1 cellular context compared by ENCODE assay signal in genomic region chr16:9016824-9017223, GRCh38.
TF ChIP-seq lines count a peak whose summit lies in the region.

No MANE protein-coding gene starts in this region.

TF ChIP-seq in GM23338, 12 proteins besides CTCF, POLR2A, EP300 and RAD21 (continued from another document):
- TF ChIP-seq ZNF462 (CRISPR knock-in tag; IDR thresholded peaks at IDR 0.05) (no peak), NANOG (IDR thresholded peaks at IDR 0.05; ENCODE audit: borderline replicate concordance) (no peak), CREB1 (CRISPR knock-in tag; IDR thresholded peaks at IDR 0.05; ENCODE audit: low read depth) (no peak), ZNF331 (CRISPR knock-in tag; IDR thresholded peaks at IDR 0.05; ENCODE audit: low read depth) (no peak), EZH2phosphoT487 (IDR thresholded peaks at IDR 0.05; ENCODE audit: unreplicated experiment) (no peak), ETS1 (IDR thresholded peaks at IDR 0.05) (no peak)
